ENCODE assay signal across 9 cellular contexts in the genomic region with DNA sequence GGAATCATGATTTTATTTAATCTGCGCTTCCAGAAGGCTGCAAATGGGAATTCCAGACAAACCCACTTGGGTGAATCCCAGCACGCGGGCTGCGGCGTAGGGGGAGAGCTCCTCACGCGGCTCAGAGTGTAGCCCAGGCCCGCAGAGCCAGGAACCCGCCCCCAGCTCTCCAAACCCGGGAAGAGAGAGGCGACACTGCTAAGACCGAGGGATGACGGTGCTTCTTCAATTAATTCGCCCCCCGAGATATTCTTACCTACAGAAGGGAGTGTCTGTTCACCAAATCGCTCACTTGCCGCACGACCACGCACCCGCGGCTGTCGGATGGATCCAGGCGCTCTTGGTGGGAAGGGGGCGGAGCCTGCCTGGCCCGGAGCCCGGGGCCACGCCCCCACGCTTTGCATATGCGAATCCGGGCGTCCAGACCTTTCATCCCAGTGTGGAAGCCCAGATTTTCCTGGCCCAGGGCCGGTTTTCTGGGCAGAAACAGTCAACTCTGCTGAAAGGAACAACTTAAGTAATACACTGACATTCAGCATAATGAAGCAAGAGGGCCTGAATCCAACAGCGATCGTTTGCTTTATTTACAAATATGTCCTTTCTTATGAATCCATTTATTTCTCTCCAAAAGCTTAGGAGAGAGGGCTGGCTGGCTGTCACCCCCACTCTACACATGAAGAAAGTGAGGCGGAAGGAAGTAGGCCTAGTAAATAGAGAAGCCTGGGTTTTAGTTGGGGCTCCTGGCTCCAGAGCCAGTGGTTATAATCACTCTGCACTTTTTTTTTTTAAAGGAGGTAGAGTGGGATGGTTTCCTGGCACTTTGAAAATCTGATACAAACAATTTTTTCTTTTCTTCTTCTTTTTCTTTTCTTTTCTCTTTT. TPM values are rescaled to one million over a fixed set of nuclear protein-coding genes. Genes with fewer than 3 reads are reported as not detected.
A peak's percentile ranks its signal among the peaks of the same experiment; 100 is the strongest.
DNase-seq lines count a peak whose midpoint lies in the region; ATAC-seq and TF ChIP-seq lines count a peak whose summit lies in the region.
"Had no signal": no experiment of that assay in that cellular context is flagged by ENCODE, and none has a peak within 500 bp of the region (broad histone marks: within the 10 kb centered on the region; RNA-seq: fewer than 3 reads in every experiment).

A gene (minus strand): TSS at position 342 of the 881 bp plus-strand sequence. CDS start 15,710 bp downstream, outside the sequence.

- no peaks in the 10 kb centered on the region for H3K9me3 ChIP-seq in HUES6 (ENCODE audit: control insufficient read depth, insufficient read depth, low read depth, low read length)
- no peaks in the 10 kb centered on the region for H3K9me3 ChIP-seq in body of pancreas
- H3K9me3 ChIP-seq: neutrophil had no signal

- H3K27me3 ChIP-seq in BJ (ENCODE audit: control insufficient read depth, insufficient read depth, low read length) (no peaks in the 10 kb centered on the region), HUES6 (ENCODE audit: control insufficient read depth, insufficient read depth, low read length) (peaks cover 6% of the 10 kb centered on the region; the same call in 1 of the 2 replicates), body of pancreas (no peaks in the 10 kb centered on the region)

- TF ChIP-seq CTCF in BJ (IDR thresholded peaks at IDR 0.05; ENCODE audit: insufficient read depth, low read depth, low read length) (no peak), body of pancreas (IDR thresholded peaks at IDR 0.05) (no peak), progenitor cell of endocrine pancreas (IDR thresholded peaks at IDR 0.05; ENCODE audit: unreplicated experiment) (no peak)

- 6 to 15% methylated on average over 7 to 34 of the region's 35 CpGs for WGBS in body of pancreas, 2 donors

- no peaks in the 10 kb centered on the region for H3K36me3 Mint-ChIP-seq in progenitor cell of endocrine pancreas (ENCODE audit: insufficient read depth)

- H3K4me1 Mint-ChIP-seq in progenitor cell of endocrine pancreas (ENCODE audit: low read depth), result peaks cover 43% of the 10 kb centered on the region

- CTCF ChIA-PET in BJ (lab: Yijun Ruan, JAX), result interaction anchor here (1.5 kb wide), 1 partner anchor 8 kb away, joined by 4 read pairs; no protein-coding TSS in a partner anchor

- no peaks in the 10 kb centered on the region for H3K27me3 Mint-ChIP-seq in progenitor cell of endocrine pancreas

- POLR2A ChIA-PET in BJ (lab: Charles Lee), result no interaction called here

- H3K9me3 Mint-ChIP-seq in progenitor cell of endocrine pancreas (ENCODE audit: low read depth), result no peaks in the 10 kb centered on the region

- DNase-seq in BJ (ENCODE audit: low read depth) (no peak), body of pancreas (peak; percentile 72 to 90 (median 84)), hypothalamus (lab: John Stamatoyannopoulos, UW) (peak; percentile 2 to 90 (median 68)), progenitor cell of endocrine pancreas (ENCODE audit: low spot score, unreplicated experiment) (peak; percentile 69), CD1c-positive myeloid dendritic cell (ENCODE audit: extremely low spot score) (no peak)

- peak within 1 kb of the TSS; percentile 89 for H3K27ac Mint-ChIP-seq in progenitor cell of endocrine pancreas

- no peak for TF ChIP-seq POLR2A in body of pancreas (IDR thresholded peaks at IDR 0.05)

- H3K4me1 ChIP-seq in HUES6 (ENCODE audit: control insufficient read depth, insufficient read depth, low read length), result peaks cover 16% of the 10 kb centered on the region
- H3K4me1 ChIP-seq in body of pancreas, result peaks cover 14% of the 10 kb centered on the region

- intact Hi-C loops in body of pancreas (cut with DNase I), result no loop called here

- ATAC-seq in body of pancreas (peak; percentile 84), GM19035 (IDR thresholded peaks at IDR 0.05; ENCODE audit: unreplicated experiment) (no peak), HG03045 (IDR thresholded peaks at IDR 0.05; ENCODE audit: unreplicated experiment) (no peak)

- H3K27ac ChIP-seq in HUES6 (ENCODE audit: low read depth, low read length), result no peak within 1 kb of the TSS
- H3K27ac ChIP-seq in body of pancreas, result peak within 1 kb of the TSS in 3 of 4 donors; percentile 45 to 68 (median 54)
- H3K27ac ChIP-seq: neutrophil had no signal

- H3K36me3 ChIP-seq in BJ (ENCODE audit: control insufficient read depth, insufficient read depth, low read length) (no peaks in the 10 kb centered on the region), HUES6 (ENCODE audit: control insufficient read depth, insufficient read depth, low read length) (no peaks in the 10 kb centered on the region), body of pancreas (replicated peaks in 1 of 2; ENCODE audit: insufficient read depth in 1 of 2, low read depth in 2 of 2) (no peaks in the 10 kb centered on the region)
- H3K36me3 ChIP-seq: neutrophil had no signal

- H3K9ac ChIP-seq in HUES6 (ENCODE audit: low read length), result peak within 1 kb of the TSS; percentile 34

- H3K4me3 ChIP-seq in BJ (ENCODE audit: low read depth, low read length) (peak within 1 kb of the TSS; percentile 43), HUES6 (ENCODE audit: low read depth, low read length) (peak within 1 kb of the TSS; percentile 67), body of pancreas (peak within 1 kb of the TSS in 1 of 2 donors; percentile 15)

- H3K4me3 Mint-ChIP-seq in progenitor cell of endocrine pancreas (ENCODE audit: low read depth), result peak within 1 kb of the TSS; percentile 82

RNA-seq across cellular contexts. Expression of the gene that starts here (rescaled TPM):
- 0.27 TPM in 1 of 2 replicates, not detected in the other for polyA plus RNA-seq in BJ (2011; rRNA removed)
- not detected in 2 replicates for polyA minus RNA-seq in BJ (2011; rRNA and poly(A)+ RNA removed)
- 10 to 100 TPM; 11.7 to 23.4 TPM for total RNA-seq in body of pancreas
- 34.3 and 36.4 TPM in 2 replicates for total RNA-seq in progenitor cell of endocrine pancreas

Comparison
In these comparisons a context has a peak if more than half of its experiments do, and no peak if none do; other contexts are left out.
1. DNase-seq: peak in body of pancreas (4 of 4), hypothalamus (51 of 51) and progenitor cell of endocrine pancreas (single experiment); none in BJ (single experiment) and CD1c-positive myeloid dendritic cell (single experiment).